ENCODE assay signal across 1 cellular context in genomic region chr16:86229283-86229682, GRCh38.
TF ChIP-seq lines count a peak whose summit lies in the region.

No MANE protein-coding gene starts in this region.

TF ChIP-seq in IMR-90, 13 proteins besides CTCF, POLR2A, EP300 and RAD21 (continued from another document):
- TF ChIP-seq USF2 (IDR thresholded peaks at IDR 0.05; ENCODE audit: low read depth, low read length) (no peak), FOS (IDR thresholded peaks at IDR 0.05; ENCODE audit: low read depth, low read length) (no peak), NFE2L2 (IDR thresholded peaks at IDR 0.05; ENCODE audit: low read depth, low read length) (no peak), MAFK (IDR thresholded peaks at IDR 0.05; ENCODE audit: low read depth, low read length) (no peak), MAZ (IDR thresholded peaks at IDR 0.05; ENCODE audit: borderline replicate concordance, low read depth, low read length) (no peak), CHD1 (IDR thresholded peaks at IDR 0.05; ENCODE audit: low read depth, low read length) (no peak), BHLHE40 (IDR thresholded peaks at IDR 0.05; ENCODE audit: low read depth, low read length) (no peak)
